16 cellular contexts compared by ENCODE assay signal in the genomic region with DNA sequence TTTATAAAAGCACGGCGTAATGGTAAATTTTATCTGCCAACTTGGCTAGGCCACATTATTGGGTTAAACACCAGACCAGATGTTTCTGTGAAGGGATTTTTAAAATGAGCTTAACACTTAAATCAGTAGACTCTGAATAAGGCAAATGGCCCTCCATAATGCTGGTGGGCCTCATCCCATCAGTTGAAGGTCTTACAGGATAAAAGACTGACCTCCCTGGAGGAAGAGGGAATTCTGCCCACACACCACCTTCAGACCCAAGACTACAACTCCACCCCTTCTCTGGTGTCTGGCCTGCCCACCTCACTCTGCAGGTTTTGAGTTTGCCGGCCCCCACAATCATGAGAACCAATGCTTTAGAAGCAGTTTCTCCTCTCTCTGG.
A peak's percentile ranks its signal among the peaks of the same experiment; 100 is the strongest.
DNase-seq lines count a peak whose midpoint lies in the region; ATAC-seq and TF ChIP-seq lines count a peak whose summit lies in the region.
"Had no signal": no experiment of that assay in that cellular context is flagged by ENCODE, and none has a peak within 500 bp of the region (broad histone marks: within the 10 kb centered on the region; RNA-seq: fewer than 3 reads in every experiment).

No MANE protein-coding gene starts in this region.

- H3K36me3 Mint-ChIP-seq in GM23338 (ENCODE audit: low read depth) = no peaks in the 10 kb centered on the region; the same call in 2 of the 3 replicates
- peaks cover 61% of the 10 kb centered on the region for H3K36me3 Mint-ChIP-seq in chondrocyte (ENCODE audit: low read depth)
- H3K36me3 Mint-ChIP-seq in activated naive CD8-positive, alpha-beta T cell treated with anti-CD3 and anti-CD28 coated beads, Interleukin-2, amount 50 U/mL, for 24 hours (ENCODE audit: low read depth) = no peaks in the 10 kb centered on the region
- H3K36me3 Mint-ChIP-seq: CD14-positive monocyte; CD4-positive, alpha-beta memory T cell had no signal

- no peak overlapping the region for H4K8ac ChIP-seq in IMR-90 (ENCODE audit: low read depth in 2 of 2, low read length in 2 of 2)

- H2AK9ac ChIP-seq in IMR-90 (replicated peaks; ENCODE audit: low read depth, low read length, poor library complexity) = no peak overlapping the region

- no peaks in the 10 kb centered on the region for H3K9me3 ChIP-seq in IMR-90 (ENCODE audit: control insufficient read depth, insufficient read depth, low read length)
- H3K9me3 ChIP-seq in smooth muscle cell (replicated peaks; ENCODE audit: low read depth) = no peaks in the 10 kb centered on the region
- H3K9me3 ChIP-seq: BE2C, HAP-1 had no signal

- TF ChIP-seq CTCF in GM23338 (conservative IDR thresholded peaks at IDR 0.05; ENCODE audit: low read depth in 2 of 2) (no peak), IMR-90 (conservative IDR thresholded peaks at IDR 0.05; ENCODE audit: low read depth, low read length) (no peak), chondrocyte (IDR thresholded peaks at IDR 0.05) (no peak), smooth muscle cell (IDR thresholded peaks at IDR 0.05; ENCODE audit: borderline replicate concordance, insufficient read depth, poor library complexity, severe bottlenecking) (no peak)

- no peak overlapping the region for H2BK15ac ChIP-seq in IMR-90 (ENCODE audit: low read depth, low read length)

- H3K14ac ChIP-seq in IMR-90 (replicated peaks; ENCODE audit: low read depth, low read length) = no peak overlapping the region

- H4K20me1 ChIP-seq in GM23338 (replicated peaks; ENCODE audit: insufficient read depth) (no peaks in the 10 kb centered on the region), IMR-90 (ENCODE audit: insufficient read depth, low read length) (peaks cover 29% of the 10 kb centered on the region), smooth muscle cell (ENCODE audit: low read depth) (peaks cover 69% of the 10 kb centered on the region)

- no peak overlapping the region for H2AFZ ChIP-seq in GM23338
- H2AFZ ChIP-seq in IMR-90 (replicated peaks; ENCODE audit: low read length, poor library complexity) = no peak overlapping the region
- H2AFZ ChIP-seq in smooth muscle cell (ENCODE audit: low read depth) = no peak overlapping the region

- 0 out of 2 replicates have a peak, but pooled peaks cover 4% of the 10 kb centered on the region for H3K4me1 ChIP-seq in GM23338 (ENCODE audit: insufficient read depth)
- H3K4me1 ChIP-seq in IMR-90 (ENCODE audit: control insufficient read depth, insufficient read depth, low read length) = peaks cover 6% of the 10 kb centered on the region
- peaks cover 8% of the 10 kb centered on the region for H3K4me1 ChIP-seq in smooth muscle cell (ENCODE audit: low read depth)
- H3K4me1 ChIP-seq: BE2C, HAP-1 had no signal

- ATAC-seq in GM23338 = no peak
- no peak for ATAC-seq in IMR-90 (ENCODE audit: low read depth)
- ATAC-seq in activated naive CD8-positive, alpha-beta T cell treated with anti-CD3 and anti-CD28 coated beads, Interleukin-2, amount 50 U/mL, for 24 hours = no peak
- no peak for ATAC-seq in GM19035 (IDR thresholded peaks at IDR 0.05; ENCODE audit: unreplicated experiment)

- H3K9ac ChIP-seq in IMR-90 (ENCODE audit: low read depth, low read length) (no peak overlapping the region), smooth muscle cell (ENCODE audit: low read depth) (no peak overlapping the region)

- H3K36me3 ChIP-seq in GM23338 (ENCODE audit: insufficient read depth) = 0 out of 2 replicates have a peak, but pooled peaks cover 7% of the 10 kb centered on the region
- H3K36me3 ChIP-seq in IMR-90 (ENCODE audit: control insufficient read depth, insufficient read depth, low read length) = peaks cover 65% of the 10 kb centered on the region
- peaks cover 39% of the 10 kb centered on the region for H3K36me3 ChIP-seq in smooth muscle cell (ENCODE audit: low read depth)
- H3K36me3 ChIP-seq: BE2C, HAP-1 had no signal

- no peak overlapping the region for H3K4ac ChIP-seq in IMR-90 (ENCODE audit: low read depth, low read length)

- CTCF ChIA-PET in IMR-90 (lab: Yijun Ruan, JAX) = no interaction called here

- no peak for DNase-seq in GM23338 (ENCODE audit: low spot score)
- no peak for DNase-seq in IMR-90
- no peak for DNase-seq in chondrocyte (ENCODE audit: low spot score)
- DNase-seq in smooth muscle cell (lab: John Stamatoyannopoulos, UW; ENCODE audit: unreplicated experiment) = no peak
- no peak for DNase-seq in activated naive CD8-positive, alpha-beta T cell treated with anti-CD3 and anti-CD28 coated beads, Interleukin-2, amount 50 U/mL, for 24 hours
- DNase-seq in stimulated activated naive CD4-positive, alpha-beta T cell treated with Interleukin-2 at 50 U/mL for 16 hours (lab: John Stamatoyannopoulos, UW) = no peak
- DNase-seq: ACHN; BE2C; CD4-positive, alpha-beta memory T cell; DMS79; GF-D8; KBM-7 had no signal

- 0 out of 2 replicates have a peak overlapping the region, but pooled peaks have one; percentile 10 for H4K91ac ChIP-seq in IMR-90 (ENCODE audit: insufficient read depth, low read depth, low read length)

- H3K9me3 Mint-ChIP-seq in GM23338 (no peaks in the 10 kb centered on the region), chondrocyte (ENCODE audit: low read depth) (no peaks in the 10 kb centered on the region)
- no peaks in the 10 kb centered on the region for H3K9me3 Mint-ChIP-seq in activated naive CD8-positive, alpha-beta T cell treated with anti-CD3 and anti-CD28 coated beads, Interleukin-2, amount 50 U/mL, for 24 hours
- H3K9me3 Mint-ChIP-seq: CD4-positive, alpha-beta memory T cell had no signal

- BruUV-seq in IMR-90 (replicated peaks; lab: Mats Ljungman, UMichigan) = no TSS peak

- H2AK5ac ChIP-seq in IMR-90 (ENCODE audit: low read depth, low read length) = no peak overlapping the region

- no peaks in the 10 kb centered on the region for H3K9me2 ChIP-seq in GM23338 (ENCODE audit: insufficient read depth)

- H3K18ac ChIP-seq in IMR-90 (ENCODE audit: low read depth, low read length) = no peak overlapping the region

- no peak overlapping the region for H2BK5ac ChIP-seq in IMR-90 (ENCODE audit: low read depth, low read length, poor library complexity, severe bottlenecking)

- no peak overlapping the region for H3K4me3 ChIP-seq in GM23338
- H3K4me3 ChIP-seq in IMR-90 (ENCODE audit: insufficient read depth, low read depth, low read length) = no peak overlapping the region
- no peak overlapping the region for H3K4me3 ChIP-seq in smooth muscle cell
- H3K4me3 ChIP-seq: HAP-1 had no signal

- H3K79me1 ChIP-seq in IMR-90 (ENCODE audit: low read depth in 1 of 2, low read length in 2 of 2) = peaks cover 38 to 62% of the 10 kb centered on the region in 2 experiments

- no peak overlapping the region for H3K4me2 ChIP-seq in GM23338
- H3K4me2 ChIP-seq in IMR-90 (ENCODE audit: low read depth, low read length) = no peak overlapping the region
- no peak overlapping the region for H3K4me2 ChIP-seq in smooth muscle cell

- peaks cover 7% of the 10 kb centered on the region; the same call in 1 of the 3 replicates for H3K4me1 Mint-ChIP-seq in GM23338
- peaks cover 33% of the 10 kb centered on the region for H3K4me1 Mint-ChIP-seq in chondrocyte (ENCODE audit: low read depth)
- no peaks in the 10 kb centered on the region for H3K4me1 Mint-ChIP-seq in activated naive CD8-positive, alpha-beta T cell treated with anti-CD3 and anti-CD28 coated beads, Interleukin-2, amount 50 U/mL, for 24 hours
- H3K4me1 Mint-ChIP-seq: CD14-positive monocyte; CD4-positive, alpha-beta memory T cell had no signal

- POLR2A ChIA-PET in IMR-90 (lab: Charles Lee; ENCODE audit: unreplicated experiment) = no interaction called here

- H3K27me3 ChIP-seq in GM23338 (ENCODE audit: insufficient read depth) (no peaks in the 10 kb centered on the region), IMR-90 (ENCODE audit: control insufficient read depth, insufficient read depth, low read length) (no peaks in the 10 kb centered on the region), smooth muscle cell (ENCODE audit: low read depth) (no peaks in the 10 kb centered on the region)

- H3K27ac ChIP-seq in GM23338 (ENCODE audit: low read depth) (no peak overlapping the region), IMR-90 (ENCODE audit: insufficient read depth, low read length) (no peak overlapping the region), smooth muscle cell (ENCODE audit: low read depth) (peak overlapping the region; percentile 68)
- H3K27ac ChIP-seq: HL-60 had no signal

- 0 out of 2 replicates have a peak overlapping the region, but pooled peaks have one; percentile 40 for H3K27ac Mint-ChIP-seq in GM23338
- H3K27ac Mint-ChIP-seq in chondrocyte (ENCODE audit: unreplicated experiment) = peak overlapping the region; percentile 75
- no peak overlapping the region for H3K27ac Mint-ChIP-seq in activated naive CD8-positive, alpha-beta T cell treated with anti-CD3 and anti-CD28 coated beads, Interleukin-2, amount 50 U/mL, for 24 hours
- H3K27ac Mint-ChIP-seq: CD4-positive, alpha-beta memory T cell had no signal

- no peak overlapping the region for H2BK20ac ChIP-seq in IMR-90 (ENCODE audit: low read depth, low read length)

- H3F3A ChIP-seq in GM23338 (replicated peaks; ENCODE audit: low read depth) = no peaks in the 10 kb centered on the region
- H3F3A ChIP-seq in smooth muscle cell (ENCODE audit: low read depth) = peaks cover 90% of the 10 kb centered on the region

- H3K23ac ChIP-seq in IMR-90 (ENCODE audit: low read depth, low read length) = no peak overlapping the region

- intact Hi-C loops in IMR-90 (cut with micrococcal nuclease) = no loop called here

- peaks cover 24% of the 10 kb centered on the region for H3K9me1 ChIP-seq in IMR-90 (ENCODE audit: insufficient read depth, low read length)

- H3K79me2 ChIP-seq in GM23338 (replicated peaks; ENCODE audit: insufficient read depth) (no peaks in the 10 kb centered on the region; the same call in 1 of the 2 replicates), smooth muscle cell (ENCODE audit: low read depth) (peaks cover 66% of the 10 kb centered on the region)

- in situ Hi-C loops in IMR-90 (cut with MboI; ENCODE audit: low sequenced_read_pairs) = loop anchor here (10.0 kb wide), 1 partner anchor 224 kb away; no protein-coding TSS in a partner anchor

- no peak overlapping the region for H3K4me3 Mint-ChIP-seq in GM23338
- no peak overlapping the region for H3K4me3 Mint-ChIP-seq in chondrocyte (ENCODE audit: unreplicated experiment)
- no peak overlapping the region for H3K4me3 Mint-ChIP-seq in activated naive CD8-positive, alpha-beta T cell treated with anti-CD3 and anti-CD28 coated beads, Interleukin-2, amount 50 U/mL, for 24 hours
- H3K4me3 Mint-ChIP-seq: CD14-positive monocyte; CD4-positive, alpha-beta memory T cell had no signal

- peaks cover 5% of the 10 kb centered on the region for H3K27me3 Mint-ChIP-seq in GM23338 (ENCODE audit: insufficient read depth, low read depth, poor library complexity)
- H3K27me3 Mint-ChIP-seq in chondrocyte (ENCODE audit: low read depth) = no peaks in the 10 kb centered on the region
- peaks cover 8% of the 10 kb centered on the region for H3K27me3 Mint-ChIP-seq in activated naive CD8-positive, alpha-beta T cell treated with anti-CD3 and anti-CD28 coated beads, Interleukin-2, amount 50 U/mL, for 24 hours

- H2BK120ac ChIP-seq in IMR-90 (ENCODE audit: low read depth, low read length) = no peak overlapping the region

- TF ChIP-seq POLR2A in IMR-90 (IDR thresholded peaks at IDR 0.05; ENCODE audit: low read depth, low read length) = no peak

- no peak overlapping the region for H4K5ac ChIP-seq in IMR-90 (ENCODE audit: low read depth, low read length)

- WGBS in IMR-90 (ENCODE audit: extremely low coverage in 2 of 2, insufficient read length in 1 of 2), 2 experiments = 91% methylated on average over 1 of the region's 3 CpGs; no CpG with 5 or more reads in 1 of the 2 experiments
- 97% methylated on average over 3 of the region's 3 CpGs for WGBS in smooth muscle cell (ENCODE audit: low lambda C conversion rate)

- no peak for TF ChIP-seq RAD21 in IMR-90 (IDR thresholded peaks at IDR 0.05; ENCODE audit: low read length)

- H3K56ac ChIP-seq in IMR-90 (ENCODE audit: extremely low read depth, insufficient read depth, low read length) = no peak overlapping the region

- dilution Hi-C loops in IMR-90 (cut with HindIII; ENCODE audit: low sequenced_read_pairs, unreplicated experiment) = no loop called here
